Comparison of ENCODE assay signal across 18 cellular contexts in genomic region chr7:84510501-84510900, GRCh38.
DNase-seq lines count a peak whose midpoint lies in the region; ATAC-seq and TF ChIP-seq lines count a peak whose summit lies in the region.
"Had no signal": no experiment of that assay in that cellular context is flagged by ENCODE, and none has a peak within 500 bp of the region (broad histone marks: within the 10 kb centered on the region; RNA-seq: fewer than 3 reads in every experiment).

No MANE protein-coding gene starts in this region.

- H2BK5ac ChIP-seq in IMR-90 (ENCODE audit: low read depth, low read length, poor library complexity, severe bottlenecking) (peak overlapping the region; percentile 33), mesenchymal stem cell (ENCODE audit: low read depth, low read length, poor library complexity, severe bottlenecking) (no peak overlapping the region)

- H3K79me1 ChIP-seq in IMR-90 (ENCODE audit: low read depth in 1 of 2, low read length in 2 of 2) (no peaks in the 10 kb centered on the region), mesenchymal stem cell (replicated peaks; ENCODE audit: low read length, poor library complexity, severe bottlenecking) (no peaks in the 10 kb centered on the region)

- POLR2A ChIA-PET in IMR-90 (lab: Charles Lee; ENCODE audit: unreplicated experiment), result no interaction called here
- POLR2A ChIA-PET in activated CD4-positive, alpha-beta memory T cell treated with anti-CD3 and anti-CD28 coated beads, Interleukin-2, amount 10 ng/mL, durations not matched to agents 7 days and 5 days (lab: Charles Lee), result no interaction called here

- no peaks in the 10 kb centered on the region for H3K27me3 Mint-ChIP-seq in activated CD4-positive, alpha-beta memory T cell treated with anti-CD3 and anti-CD28 coated beads, Interleukin-2, amount 10 ng/mL, durations not matched to agents 7 days and 5 days
- H3K27me3 Mint-ChIP-seq in activated T-cell treated with anti-CD3 and anti-CD28 coated beads, Interleukin-2, amount 50 U/mL, for 4 hours (ENCODE audit: low read depth), result no peaks in the 10 kb centered on the region
- H3K27me3 Mint-ChIP-seq: activated CD4-positive, alpha-beta T cell treated with anti-CD3 and anti-CD28 coated beads, Interleukin-2, amount 10 ng/mL, durations not matched to agents 7 days and 5 days had no signal

- peak; percentile 63 for ATAC-seq in IMR-90 (ENCODE audit: low read depth)
- no peak for ATAC-seq in activated T-cell treated with anti-CD3 and anti-CD28 coated beads, Interleukin-2, amount 50 U/mL, for 4 hours
- ATAC-seq in HG03045 (IDR thresholded peaks at IDR 0.05; ENCODE audit: unreplicated experiment), result no peak
- ATAC-seq: pancreas; stimulated activated naive CD8-positive, alpha-beta T cell treated with anti-CD3 and anti-CD28 coated beads, Interleukin-15, amount 100 ng/mL, for 72 hours had no signal

- no peaks in the 10 kb centered on the region for H3K4me1 Mint-ChIP-seq in activated CD4-positive, alpha-beta memory T cell treated with anti-CD3 and anti-CD28 coated beads, Interleukin-2, amount 10 ng/mL, durations not matched to agents 7 days and 5 days
- H3K4me1 Mint-ChIP-seq in activated T-cell treated with anti-CD3 and anti-CD28 coated beads, Interleukin-2, amount 50 U/mL, for 4 hours (ENCODE audit: low read depth), result no peaks in the 10 kb centered on the region
- H3K4me1 Mint-ChIP-seq: activated CD4-positive, alpha-beta T cell treated with anti-CD3 and anti-CD28 coated beads, Interleukin-2, amount 10 ng/mL, durations not matched to agents 7 days and 5 days; immature natural killer cell; stimulated activated naive CD8-positive, alpha-beta T cell treated with anti-CD3 and anti-CD28 coated beads, Interleukin-15, amount 100 ng/mL, for 72 hours had no signal

- H3K18ac ChIP-seq in IMR-90 (ENCODE audit: low read depth, low read length) (no peak overlapping the region; the same call in 1 of the 2 replicates), mesenchymal stem cell (ENCODE audit: low read depth in 1 of 2, low read length in 2 of 2) (peak overlapping the region in 1 of 2 experiments; percentile 46)

- 0 out of 2 replicates have a peak, but pooled peaks cover 3% of the 10 kb centered on the region for H3K9me1 ChIP-seq in IMR-90 (ENCODE audit: insufficient read depth, low read length)

- H2BK120ac ChIP-seq in IMR-90 (ENCODE audit: low read depth, low read length), result peak overlapping the region; percentile 42
- H2BK120ac ChIP-seq in mesenchymal stem cell (ENCODE audit: low read depth, low read length), result no peak overlapping the region

- H4K91ac ChIP-seq in IMR-90 (ENCODE audit: insufficient read depth, low read depth, low read length) (0 out of 2 replicates have a peak overlapping the region, but pooled peaks have one; percentile 25), mesenchymal stem cell (ENCODE audit: low read length) (no peak overlapping the region)

- in situ Hi-C loops in IMR-90 (cut with MboI; ENCODE audit: low sequenced_read_pairs), result no loop called here

- WGBS in IMR-90 (ENCODE audit: extremely low coverage in 2 of 2, insufficient read length in 1 of 2), 2 experiments, result 0% methylated on average over 1 of the region's 1 CpG; no CpG with 5 or more reads in 1 of the 2 experiments
- 20% methylated on average over 1 of the region's 1 CpG for WGBS in esophagus muscularis mucosa
- WGBS in mesenchymal stem cell, result 2% methylated on average over 1 of the region's 1 CpG

- H3K4me2 ChIP-seq in IMR-90 (ENCODE audit: low read depth, low read length) (peak overlapping the region; percentile 11; the same call in 1 of the 2 replicates), mesenchymal stem cell (ENCODE audit: low read length, poor library complexity, severe bottlenecking) (no peak overlapping the region)

- H2AFZ ChIP-seq in IMR-90 (replicated peaks; ENCODE audit: low read length, poor library complexity) (peak overlapping the region; percentile 52), mesenchymal stem cell (ENCODE audit: low read depth, low read length) (no peak overlapping the region)

- H2BK12ac ChIP-seq in mesenchymal stem cell (ENCODE audit: low read length in 2 of 2), result no peak overlapping the region

- TF ChIP-seq CTCF in IMR-90 (conservative IDR thresholded peaks at IDR 0.05; ENCODE audit: low read depth, low read length), result no peak
- no peak for TF ChIP-seq CTCF in esophagus muscularis mucosa (IDR thresholded peaks at IDR 0.05)

- TF ChIP-seq EP300 in esophagus muscularis mucosa (IDR thresholded peaks at IDR 0.05), result no peak

- H2BK15ac ChIP-seq in IMR-90 (ENCODE audit: low read depth, low read length) (peak overlapping the region; percentile 75; the same call in 2 of the 3 replicates), mesenchymal stem cell (ENCODE audit: low read depth, poor library complexity, severe bottlenecking) (no peak overlapping the region)

- DNase-seq in A172 (ENCODE audit: low spot score), result peak; percentile 2
- DNase-seq in IMR-90, result peak; percentile 78
- DNase-seq in esophagus muscularis mucosa (ENCODE audit: extremely low spot score), result no peak
- peak; percentile 46 for DNase-seq in mesenchymal stem cell
- DNase-seq in effector CD8-positive, alpha-beta T cell (lab: John Stamatoyannopoulos, UW), result no peak
- DNase-seq in activated CD4-positive, alpha-beta memory T cell treated with anti-CD3 and anti-CD28 coated beads, Interleukin-2, amount 10 ng/mL, durations not matched to agents 7 days and 5 days, result no peak
- DNase-seq in activated T-cell treated with anti-CD3 and anti-CD28 coated beads, Interleukin-2, amount 50 U/mL, for 4 hours, result no peak
- DNase-seq: 8988T; activated CD4-positive, alpha-beta T cell treated with anti-CD3 and anti-CD28 coated beads, Interleukin-2, amount 10 ng/mL, durations not matched to agents 7 days and 5 days; activated T-cell treated with anti-CD3 and anti-CD28 coated beads, Interleukin-2, amount 50 U/mL, for 48 hours; adrenal gland; immature natural killer cell; NCI-H1694 treated with DMSO at 0.1 percent for 48 hours; pancreas; spleen; stimulated activated naive CD8-positive, alpha-beta T cell treated with anti-CD3 and anti-CD28 coated beads, Interleukin-15, amount 100 ng/mL, for 72 hours had no signal

- H2AK5ac ChIP-seq in IMR-90 (ENCODE audit: low read depth, low read length) (peak overlapping the region; percentile 82), mesenchymal stem cell (ENCODE audit: low read length, severe bottlenecking) (no peak overlapping the region)

- H3K23ac ChIP-seq in IMR-90 (ENCODE audit: low read depth, low read length) (peak overlapping the region; percentile 50), mesenchymal stem cell (ENCODE audit: low read length in 2 of 2) (no peak overlapping the region)

- no peak for TF ChIP-seq RAD21 in IMR-90 (IDR thresholded peaks at IDR 0.05; ENCODE audit: low read length)

- no peak overlapping the region for H2AK9ac ChIP-seq in IMR-90 (replicated peaks; ENCODE audit: low read depth, low read length, poor library complexity)

- H4K20me1 ChIP-seq in IMR-90 (ENCODE audit: insufficient read depth, low read length), result no peaks in the 10 kb centered on the region

- H3K27ac ChIP-seq in IMR-90 (ENCODE audit: insufficient read depth, low read length) (0 out of 2 replicates have a peak overlapping the region, but pooled peaks have one; percentile 11), esophagus muscularis mucosa (replicated peaks in 1 of 4) (peak overlapping the region; percentile 29 to 55 (median 42)), mesenchymal stem cell (ENCODE audit: low read length, poor library complexity, severe bottlenecking) (peak overlapping the region; percentile 67)
- H3K27ac ChIP-seq: adrenal gland, pancreas, SJSA1, spleen had no signal

- no peak overlapping the region for H3K9ac ChIP-seq in IMR-90 (ENCODE audit: low read depth, low read length)
- H3K9ac ChIP-seq in mesenchymal stem cell (ENCODE audit: low read length), result no peak overlapping the region

- no TSS peak for BruUV-seq in IMR-90 (replicated peaks; lab: Mats Ljungman, UMichigan)

- H3K4me3 ChIP-seq in IMR-90 (ENCODE audit: insufficient read depth, low read depth, low read length) (no peak overlapping the region), esophagus muscularis mucosa (no peak overlapping the region), mesenchymal stem cell (ENCODE audit: insufficient read depth in 1 of 2, low read depth in 1 of 2, low read length in 2 of 2) (no peak overlapping the region)
- H3K4me3 ChIP-seq: adrenal gland, pancreas, SJSA1, spleen had no signal

- CTCF ChIA-PET in IMR-90 (lab: Yijun Ruan, JAX), result no interaction called here
- CTCF ChIA-PET in activated CD4-positive, alpha-beta memory T cell treated with anti-CD3 and anti-CD28 coated beads, Interleukin-2, amount 10 ng/mL, durations not matched to agents 7 days and 5 days (lab: Charles Lee), result no interaction called here

- H3K27ac Mint-ChIP-seq in activated CD4-positive, alpha-beta memory T cell treated with anti-CD3 and anti-CD28 coated beads, Interleukin-2, amount 10 ng/mL, durations not matched to agents 7 days and 5 days, result no peak overlapping the region
- H3K27ac Mint-ChIP-seq: activated CD4-positive, alpha-beta T cell treated with anti-CD3 and anti-CD28 coated beads, Interleukin-2, amount 10 ng/mL, durations not matched to agents 7 days and 5 days; immature natural killer cell; stimulated activated naive CD8-positive, alpha-beta T cell treated with anti-CD3 and anti-CD28 coated beads, Interleukin-15, amount 100 ng/mL, for 72 hours had no signal

- H3K27me3 ChIP-seq in IMR-90 (ENCODE audit: control insufficient read depth, insufficient read depth, low read length) (no peaks in the 10 kb centered on the region), esophagus muscularis mucosa (no peaks in the 10 kb centered on the region), mesenchymal stem cell (ENCODE audit: control insufficient read depth in 1 of 2, insufficient read depth in 1 of 2, low read length in 2 of 2) (no peaks in the 10 kb centered on the region)
- H3K27me3 ChIP-seq: adrenal gland, pancreas, SJSA1, spleen had no signal

- no peak overlapping the region for H3K4me3 Mint-ChIP-seq in activated CD4-positive, alpha-beta memory T cell treated with anti-CD3 and anti-CD28 coated beads, Interleukin-2, amount 10 ng/mL, durations not matched to agents 7 days and 5 days
- H3K4me3 Mint-ChIP-seq in activated T-cell treated with anti-CD3 and anti-CD28 coated beads, Interleukin-2, amount 50 U/mL, for 4 hours, result no peak overlapping the region
- H3K4me3 Mint-ChIP-seq: activated CD4-positive, alpha-beta T cell treated with anti-CD3 and anti-CD28 coated beads, Interleukin-2, amount 10 ng/mL, durations not matched to agents 7 days and 5 days; immature natural killer cell; stimulated activated naive CD8-positive, alpha-beta T cell treated with anti-CD3 and anti-CD28 coated beads, Interleukin-15, amount 100 ng/mL, for 72 hours had no signal

- H3K4me1 ChIP-seq in IMR-90 (ENCODE audit: control insufficient read depth, insufficient read depth, low read length), result peaks cover 9% of the 10 kb centered on the region
- H3K4me1 ChIP-seq in esophagus muscularis mucosa, result peaks cover 3 to 32% (median 23%) of the 10 kb centered on the region in 4 donors
- H3K4me1 ChIP-seq in mesenchymal stem cell (ENCODE audit: control insufficient read depth, insufficient read depth, low read depth, low read length), result peaks cover 3% of the 10 kb centered on the region
- H3K4me1 ChIP-seq: adrenal gland, pancreas, spleen had no signal

- TF ChIP-seq POLR2A in IMR-90 (IDR thresholded peaks at IDR 0.05; ENCODE audit: low read depth, low read length) (no peak), esophagus muscularis mucosa (IDR thresholded peaks at IDR 0.05; ENCODE audit: low read depth) (no peak)

- peak overlapping the region; percentile 7; the same call in 1 of the 2 replicates for H2BK20ac ChIP-seq in IMR-90 (ENCODE audit: low read depth, low read length)

- H3K9me3 ChIP-seq in IMR-90 (ENCODE audit: control insufficient read depth, insufficient read depth, low read length), result no peaks in the 10 kb centered on the region
- H3K9me3 ChIP-seq in esophagus muscularis mucosa, result no peaks in the 10 kb centered on the region
- no peaks in the 10 kb centered on the region for H3K9me3 ChIP-seq in mesenchymal stem cell (ENCODE audit: control insufficient read depth, low read length)
- H3K9me3 ChIP-seq: adrenal gland, pancreas, SJSA1, spleen had no signal

- dilution Hi-C loops in IMR-90 (cut with HindIII; ENCODE audit: low sequenced_read_pairs, unreplicated experiment), result no loop called here

- H3K56ac ChIP-seq in IMR-90 (ENCODE audit: extremely low read depth, insufficient read depth, low read length), result no peak overlapping the region

- no peak overlapping the region for H3K14ac ChIP-seq in IMR-90 (replicated peaks; ENCODE audit: low read depth, low read length)
- no peak overlapping the region for H3K14ac ChIP-seq in mesenchymal stem cell (ENCODE audit: low read length in 2 of 2)

- intact Hi-C loops in IMR-90 (cut with micrococcal nuclease), result loop anchor here (10.0 kb wide), 1 partner anchor 316 kb away; the partner anchor contains the start of gene SEMA3A
- intact Hi-C loops in esophagus muscularis mucosa (cut with DNase I), result no loop called here

- H3K36me3 ChIP-seq in IMR-90 (ENCODE audit: control insufficient read depth, insufficient read depth, low read length), result no peaks in the 10 kb centered on the region
- H3K36me3 ChIP-seq in esophagus muscularis mucosa, result no peaks in the 10 kb centered on the region
- H3K36me3 ChIP-seq in mesenchymal stem cell (ENCODE audit: control insufficient read depth in 1 of 2, insufficient read depth in 2 of 2, low read depth in 1 of 2, low read length in 2 of 2), result no peaks in the 10 kb centered on the region
- H3K36me3 ChIP-seq: adrenal gland, pancreas, SJSA1, spleen had no signal

- no peaks in the 10 kb centered on the region for H3K36me3 Mint-ChIP-seq in activated CD4-positive, alpha-beta memory T cell treated with anti-CD3 and anti-CD28 coated beads, Interleukin-2, amount 10 ng/mL, durations not matched to agents 7 days and 5 days (ENCODE audit: low read depth)
- no peaks in the 10 kb centered on the region for H3K36me3 Mint-ChIP-seq in activated T-cell treated with anti-CD3 and anti-CD28 coated beads, Interleukin-2, amount 50 U/mL, for 4 hours (ENCODE audit: insufficient read depth)

- H4K5ac ChIP-seq in IMR-90 (ENCODE audit: low read depth, low read length), result no peak overlapping the region

- peaks cover 10% of the 10 kb centered on the region for H3K9me3 Mint-ChIP-seq in activated CD4-positive, alpha-beta memory T cell treated with anti-CD3 and anti-CD28 coated beads, Interleukin-2, amount 10 ng/mL, durations not matched to agents 7 days and 5 days
- no peaks in the 10 kb centered on the region for H3K9me3 Mint-ChIP-seq in activated T-cell treated with anti-CD3 and anti-CD28 coated beads, Interleukin-2, amount 50 U/mL, for 4 hours
- H3K9me3 Mint-ChIP-seq: activated CD4-positive, alpha-beta T cell treated with anti-CD3 and anti-CD28 coated beads, Interleukin-2, amount 10 ng/mL, durations not matched to agents 7 days and 5 days; stimulated activated naive CD8-positive, alpha-beta T cell treated with anti-CD3 and anti-CD28 coated beads, Interleukin-15, amount 100 ng/mL, for 72 hours had no signal

- peak overlapping the region; percentile 48; the same call in 1 of the 2 replicates for H3K4ac ChIP-seq in IMR-90 (ENCODE audit: low read depth, low read length)
- no peak overlapping the region for H3K4ac ChIP-seq in mesenchymal stem cell (ENCODE audit: low read depth in 1 of 2, low read length in 2 of 2)

- H4K8ac ChIP-seq in IMR-90 (ENCODE audit: low read depth in 2 of 2, low read length in 2 of 2) (peak overlapping the region in 1 of 2 experiments; percentile 68; a peak in 2 of 4 replicates), mesenchymal stem cell (ENCODE audit: low read length) (no peak overlapping the region)

Comparison
In these comparisons a context has a peak if more than half of its experiments do, and no peak if none do; other contexts are left out.
1. DNase-seq: peak in A172 (single experiment), IMR-90 (single experiment) and mesenchymal stem cell (single experiment); none in esophagus muscularis mucosa (single experiment), effector CD8-positive, alpha-beta T cell (single experiment), activated CD4-positive, alpha-beta memory T cell treated with anti-CD3 and anti-CD28 coated beads, Interleukin-2, amount 10 ng/mL, durations not matched to agents 7 days and 5 days (single experiment) and activated T-cell treated with anti-CD3 and anti-CD28 coated beads, Interleukin-2, amount 50 U/mL, for 4 hours (single experiment).
2. H3K27ac ChIP-seq: peak in every context shown above with its lines; median percentile 67 in mesenchymal stem cell; 42 in esophagus muscularis mucosa; 11 in IMR-90.